Comparison of ENCODE assay signal across 1 cellular context in the genomic region with DNA sequence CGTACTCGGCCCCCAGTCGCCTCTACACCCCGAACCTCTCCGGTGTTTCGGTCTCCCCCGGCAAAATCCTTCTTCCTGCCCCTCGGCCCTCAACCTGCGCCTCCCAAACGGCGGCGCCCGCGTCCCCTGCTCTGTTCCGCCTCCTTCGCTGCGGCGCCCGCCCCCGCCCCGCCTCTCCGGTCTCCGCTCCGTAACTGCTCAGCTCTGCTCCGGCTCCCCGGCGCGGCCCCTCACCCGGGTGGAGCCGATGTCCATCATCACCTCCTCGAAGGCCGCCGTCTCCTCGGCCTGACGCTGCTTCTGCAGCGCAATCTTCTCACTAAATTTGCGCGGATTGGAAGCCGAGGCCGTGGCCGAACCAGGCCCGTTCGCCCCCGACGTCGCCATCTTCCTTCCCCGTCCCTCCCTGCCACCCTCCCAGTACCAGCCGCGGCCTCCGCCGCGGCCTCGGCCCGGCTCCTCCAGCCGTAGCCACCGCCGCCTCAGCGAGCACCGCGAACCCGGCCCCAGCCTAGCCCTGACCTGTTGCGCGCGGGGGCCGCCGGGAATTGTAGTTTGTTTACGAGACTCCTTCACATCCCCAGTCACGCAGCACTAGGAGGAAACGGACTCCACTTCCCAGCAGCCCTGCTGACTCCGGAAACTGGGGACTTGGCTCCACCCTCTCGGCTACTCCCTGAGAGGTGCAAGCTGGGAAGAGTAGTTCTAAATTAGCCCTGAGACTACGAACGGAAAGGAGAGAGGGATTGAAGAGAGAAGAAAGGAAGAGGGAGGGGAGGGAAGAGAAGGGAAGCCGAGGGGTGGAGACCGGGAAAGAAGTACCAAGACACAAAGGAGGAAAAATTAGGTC.
TF ChIP-seq lines count a peak whose summit lies in the region.

A gene with protein sequence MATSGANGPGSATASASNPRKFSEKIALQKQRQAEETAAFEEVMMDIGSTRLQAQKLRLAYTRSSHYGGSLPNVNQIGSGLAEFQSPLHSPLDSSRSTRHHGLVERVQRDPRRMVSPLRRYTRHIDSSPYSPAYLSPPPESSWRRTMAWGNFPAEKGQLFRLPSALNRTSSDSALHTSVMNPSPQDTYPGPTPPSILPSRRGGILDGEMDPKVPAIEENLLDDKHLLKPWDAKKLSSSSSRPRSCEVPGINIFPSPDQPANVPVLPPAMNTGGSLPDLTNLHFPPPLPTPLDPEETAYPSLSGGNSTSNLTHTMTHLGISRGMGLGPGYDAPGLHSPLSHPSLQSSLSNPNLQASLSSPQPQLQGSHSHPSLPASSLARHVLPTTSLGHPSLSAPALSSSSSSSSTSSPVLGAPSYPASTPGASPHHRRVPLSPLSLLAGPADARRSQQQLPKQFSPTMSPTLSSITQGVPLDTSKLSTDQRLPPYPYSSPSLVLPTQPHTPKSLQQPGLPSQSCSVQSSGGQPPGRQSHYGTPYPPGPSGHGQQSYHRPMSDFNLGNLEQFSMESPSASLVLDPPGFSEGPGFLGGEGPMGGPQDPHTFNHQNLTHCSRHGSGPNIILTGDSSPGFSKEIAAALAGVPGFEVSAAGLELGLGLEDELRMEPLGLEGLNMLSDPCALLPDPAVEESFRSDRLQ (minus strand): TSS at position 502 of the 850 bp plus-strand sequence. CDS start 115 bp downstream, at position 387.

TF ChIP-seq in HepG2, 621 proteins besides CTCF, POLR2A, EP300 and RAD21 (continued from another document and continues in another):
- TF ChIP-seq, protein P1, sequence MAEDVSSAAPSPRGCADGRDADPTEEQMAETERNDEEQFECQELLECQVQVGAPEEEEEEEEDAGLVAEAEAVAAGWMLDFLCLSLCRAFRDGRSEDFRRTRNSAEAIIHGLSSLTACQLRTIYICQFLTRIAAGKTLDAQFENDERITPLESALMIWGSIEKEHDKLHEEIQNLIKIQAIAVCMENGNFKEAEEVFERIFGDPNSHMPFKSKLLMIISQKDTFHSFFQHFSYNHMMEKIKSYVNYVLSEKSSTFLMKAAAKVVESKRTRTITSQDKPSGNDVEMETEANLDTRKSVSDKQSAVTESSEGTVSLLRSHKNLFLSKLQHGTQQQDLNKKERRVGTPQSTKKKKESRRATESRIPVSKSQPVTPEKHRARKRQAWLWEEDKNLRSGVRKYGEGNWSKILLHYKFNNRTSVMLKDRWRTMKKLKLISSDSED (CRISPR knock-in tag; IDR thresholded peaks at IDR 0.05), result no peak
- TF ChIP-seq DMAP1 (CRISPR knock-in tag; IDR thresholded peaks at IDR 0.05) (no peak), SP2 (CRISPR knock-in tag; IDR thresholded peaks at IDR 0.05) (peak; percentile 58; the same call in 1 of the 2 replicates), LCORL (IDR thresholded peaks at IDR 0.05) (no peak), LCORL (CRISPR knock-in tag; IDR thresholded peaks at IDR 0.05) (no peak), SIN3B (IDR thresholded peaks at IDR 0.05; ENCODE audit: low read length) (no peak), SAFB2 (CRISPR knock-in tag; IDR thresholded peaks at IDR 0.05; ENCODE audit: borderline replicate concordance, low read depth) (peak; percentile 53; the same call in 1 of the 2 replicates), SATB2 (CRISPR knock-in tag; IDR thresholded peaks at IDR 0.05) (0 out of 2 replicates have a peak, but pooled peaks have one; percentile 36), ZNF772 (CRISPR knock-in tag; IDR thresholded peaks at IDR 0.05) (0 out of 2 replicates have a peak, but pooled peaks have one; percentile 35), ZNF552 (CRISPR knock-in tag; IDR thresholded peaks at IDR 0.05; ENCODE audit: borderline replicate concordance) (no peak), SP140L (CRISPR knock-in tag; IDR thresholded peaks at IDR 0.05; ENCODE audit: borderline replicate concordance) (no peak), ZNF543 (CRISPR knock-in tag; IDR thresholded peaks at IDR 0.05) (no peak), NR3C1 (CRISPR knock-in tag; IDR thresholded peaks at IDR 0.05) (no peak), JUND (CRISPR knock-in tag; IDR thresholded peaks at IDR 0.05) (0 out of 2 replicates have a peak, but pooled peaks have one; percentile 32), ZNF652 (CRISPR knock-in tag; IDR thresholded peaks at IDR 0.05; ENCODE audit: borderline replicate concordance, low read depth) (no peak), RFXAP (CRISPR knock-in tag; IDR thresholded peaks at IDR 0.05; ENCODE audit: borderline replicate concordance) (no peak; the same call in 1 of the 2 replicates), ZNF839 (CRISPR knock-in tag; IDR thresholded peaks at IDR 0.05; ENCODE audit: borderline replicate concordance) (no peak), ZNF660 (CRISPR knock-in tag; IDR thresholded peaks at IDR 0.05; ENCODE audit: borderline replicate concordance, low read depth) (0 out of 2 replicates have a peak, but pooled peaks have one; percentile 58), ZNF251 (CRISPR knock-in tag; IDR thresholded peaks at IDR 0.05) (no peak), ZBTB42 (CRISPR knock-in tag; IDR thresholded peaks at IDR 0.05) (0 out of 2 replicates have a peak, but pooled peaks have one; percentile 57), ZNF792 (CRISPR knock-in tag; IDR thresholded peaks at IDR 0.05) (no peak), GMEB2 (CRISPR knock-in tag; IDR thresholded peaks at IDR 0.05; ENCODE audit: low read depth) (no peak; the same call in 1 of the 2 replicates), FLYWCH1 (CRISPR knock-in tag; IDR thresholded peaks at IDR 0.05) (no peak), SIX4 (CRISPR knock-in tag; IDR thresholded peaks at IDR 0.05) (no peak), JUN (CRISPR knock-in tag; IDR thresholded peaks at IDR 0.05) (no peak), ZNF24 (IDR thresholded peaks at IDR 0.05) (no peak), SCMH1 (CRISPR knock-in tag; IDR thresholded peaks at IDR 0.05; ENCODE audit: borderline replicate concordance) (no peak), MXI1 (IDR thresholded peaks at IDR 0.05; ENCODE audit: borderline replicate concordance, low read depth, low read length) (peak; percentile 84; the same call in 1 of the 3 replicates), RORA (CRISPR knock-in tag; IDR thresholded peaks at IDR 0.05) (no peak), HNF4G (IDR thresholded peaks at IDR 0.05; ENCODE audit: borderline replicate concordance, low read depth, low read length) (no peak), HNF4G (CRISPR knock-in tag; IDR thresholded peaks at IDR 0.05; ENCODE audit: borderline replicate concordance, low read depth) (no peak), ZNF550 (CRISPR knock-in tag; IDR thresholded peaks at IDR 0.05; ENCODE audit: borderline replicate concordance) (no peak), ZNF34 (CRISPR knock-in tag; IDR thresholded peaks at IDR 0.05; ENCODE audit: borderline replicate concordance) (no peak), ZNF790 (CRISPR knock-in tag; IDR thresholded peaks at IDR 0.05; ENCODE audit: borderline replicate concordance) (peak; percentile 69; the same call in 1 of the 2 replicates), ZNF776 (CRISPR knock-in tag; IDR thresholded peaks at IDR 0.05) (peak; percentile 84; the same call in 1 of the 2 replicates), TRAFD1 (CRISPR knock-in tag; IDR thresholded peaks at IDR 0.05; ENCODE audit: borderline replicate concordance) (no peak), GTF2F1 (IDR thresholded peaks at IDR 0.05; ENCODE audit: low read length) (no peak), ZNF264 (CRISPR knock-in tag; IDR thresholded peaks at IDR 0.05) (no peak), BRF2 (CRISPR knock-in tag; IDR thresholded peaks at IDR 0.05) (no peak; the same call in 1 of the 2 replicates)
- TF ChIP-seq, protein P2, sequence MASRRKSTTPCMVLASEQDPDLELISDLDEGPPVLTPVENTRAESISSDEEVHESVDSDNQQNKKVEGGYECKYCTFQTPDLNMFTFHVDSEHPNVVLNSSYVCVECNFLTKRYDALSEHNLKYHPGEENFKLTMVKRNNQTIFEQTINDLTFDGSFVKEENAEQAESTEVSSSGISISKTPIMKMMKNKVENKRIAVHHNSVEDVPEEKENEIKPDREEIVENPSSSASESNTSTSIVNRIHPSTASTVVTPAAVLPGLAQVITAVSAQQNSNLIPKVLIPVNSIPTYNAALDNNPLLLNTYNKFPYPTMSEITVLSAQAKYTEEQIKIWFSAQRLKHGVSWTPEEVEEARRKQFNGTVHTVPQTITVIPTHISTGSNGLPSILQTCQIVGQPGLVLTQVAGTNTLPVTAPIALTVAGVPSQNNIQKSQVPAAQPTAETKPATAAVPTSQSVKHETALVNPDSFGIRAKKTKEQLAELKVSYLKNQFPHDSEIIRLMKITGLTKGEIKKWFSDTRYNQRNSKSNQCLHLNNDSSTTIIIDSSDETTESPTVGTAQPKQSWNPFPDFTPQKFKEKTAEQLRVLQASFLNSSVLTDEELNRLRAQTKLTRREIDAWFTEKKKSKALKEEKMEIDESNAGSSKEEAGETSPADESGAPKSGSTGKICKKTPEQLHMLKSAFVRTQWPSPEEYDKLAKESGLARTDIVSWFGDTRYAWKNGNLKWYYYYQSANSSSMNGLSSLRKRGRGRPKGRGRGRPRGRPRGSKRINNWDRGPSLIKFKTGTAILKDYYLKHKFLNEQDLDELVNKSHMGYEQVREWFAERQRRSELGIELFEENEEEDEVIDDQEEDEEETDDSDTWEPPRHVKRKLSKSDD (CRISPR knock-in tag; IDR thresholded peaks at IDR 0.05; ENCODE audit: low read depth), result no peak
- TF ChIP-seq, protein P3, sequence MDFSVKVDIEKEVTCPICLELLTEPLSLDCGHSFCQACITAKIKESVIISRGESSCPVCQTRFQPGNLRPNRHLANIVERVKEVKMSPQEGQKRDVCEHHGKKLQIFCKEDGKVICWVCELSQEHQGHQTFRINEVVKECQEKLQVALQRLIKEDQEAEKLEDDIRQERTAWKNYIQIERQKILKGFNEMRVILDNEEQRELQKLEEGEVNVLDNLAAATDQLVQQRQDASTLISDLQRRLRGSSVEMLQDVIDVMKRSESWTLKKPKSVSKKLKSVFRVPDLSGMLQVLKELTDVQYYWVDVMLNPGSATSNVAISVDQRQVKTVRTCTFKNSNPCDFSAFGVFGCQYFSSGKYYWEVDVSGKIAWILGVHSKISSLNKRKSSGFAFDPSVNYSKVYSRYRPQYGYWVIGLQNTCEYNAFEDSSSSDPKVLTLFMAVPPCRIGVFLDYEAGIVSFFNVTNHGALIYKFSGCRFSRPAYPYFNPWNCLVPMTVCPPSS (IDR thresholded peaks at IDR 0.05), result no peak
- TF ChIP-seq, protein P4, sequence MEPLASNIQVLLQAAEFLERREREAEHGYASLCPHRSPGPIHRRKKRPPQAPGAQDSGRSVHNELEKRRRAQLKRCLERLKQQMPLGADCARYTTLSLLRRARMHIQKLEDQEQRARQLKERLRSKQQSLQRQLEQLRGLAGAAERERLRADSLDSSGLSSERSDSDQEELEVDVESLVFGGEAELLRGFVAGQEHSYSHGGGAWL (CRISPR knock-in tag; IDR thresholded peaks at IDR 0.05), result 0 out of 2 replicates have a peak, but pooled peaks have one; percentile 38
